ENCODE assay signal across 1 cellular context in the genomic region with DNA sequence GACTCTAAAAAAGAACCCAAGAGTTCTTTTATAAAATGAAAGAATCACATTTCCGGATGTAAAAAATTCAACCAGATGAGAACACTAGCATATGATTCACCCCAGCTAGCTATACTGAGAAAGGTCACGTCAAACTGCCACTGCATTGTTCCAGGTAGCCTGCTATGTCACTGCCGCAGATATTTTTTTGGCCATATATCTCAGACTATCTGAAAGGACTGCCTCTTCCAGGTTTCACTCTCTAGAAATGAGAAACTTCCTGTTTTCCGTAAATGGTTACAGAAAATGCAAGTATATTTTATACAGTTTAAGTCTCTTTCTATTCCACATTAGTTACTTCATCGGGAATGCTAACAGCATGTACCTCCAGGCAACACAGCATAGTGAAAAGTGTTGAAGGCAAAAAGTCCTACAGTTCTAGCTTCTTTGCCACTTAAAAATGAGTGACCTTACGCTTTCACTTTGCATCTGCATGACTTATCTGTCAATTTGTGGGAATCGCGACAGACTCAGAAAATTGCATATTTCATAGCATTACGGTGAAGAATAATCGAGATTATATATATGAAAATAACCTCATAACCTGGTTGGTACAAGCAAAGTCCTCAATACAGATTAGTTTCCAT.
TF ChIP-seq lines count a peak whose summit lies in the region.

No MANE protein-coding gene starts in this region.

TF ChIP-seq in GM12878, 131 proteins besides CTCF, POLR2A, EP300 and RAD21 (continued from another document):
- TF ChIP-seq, protein P1, sequence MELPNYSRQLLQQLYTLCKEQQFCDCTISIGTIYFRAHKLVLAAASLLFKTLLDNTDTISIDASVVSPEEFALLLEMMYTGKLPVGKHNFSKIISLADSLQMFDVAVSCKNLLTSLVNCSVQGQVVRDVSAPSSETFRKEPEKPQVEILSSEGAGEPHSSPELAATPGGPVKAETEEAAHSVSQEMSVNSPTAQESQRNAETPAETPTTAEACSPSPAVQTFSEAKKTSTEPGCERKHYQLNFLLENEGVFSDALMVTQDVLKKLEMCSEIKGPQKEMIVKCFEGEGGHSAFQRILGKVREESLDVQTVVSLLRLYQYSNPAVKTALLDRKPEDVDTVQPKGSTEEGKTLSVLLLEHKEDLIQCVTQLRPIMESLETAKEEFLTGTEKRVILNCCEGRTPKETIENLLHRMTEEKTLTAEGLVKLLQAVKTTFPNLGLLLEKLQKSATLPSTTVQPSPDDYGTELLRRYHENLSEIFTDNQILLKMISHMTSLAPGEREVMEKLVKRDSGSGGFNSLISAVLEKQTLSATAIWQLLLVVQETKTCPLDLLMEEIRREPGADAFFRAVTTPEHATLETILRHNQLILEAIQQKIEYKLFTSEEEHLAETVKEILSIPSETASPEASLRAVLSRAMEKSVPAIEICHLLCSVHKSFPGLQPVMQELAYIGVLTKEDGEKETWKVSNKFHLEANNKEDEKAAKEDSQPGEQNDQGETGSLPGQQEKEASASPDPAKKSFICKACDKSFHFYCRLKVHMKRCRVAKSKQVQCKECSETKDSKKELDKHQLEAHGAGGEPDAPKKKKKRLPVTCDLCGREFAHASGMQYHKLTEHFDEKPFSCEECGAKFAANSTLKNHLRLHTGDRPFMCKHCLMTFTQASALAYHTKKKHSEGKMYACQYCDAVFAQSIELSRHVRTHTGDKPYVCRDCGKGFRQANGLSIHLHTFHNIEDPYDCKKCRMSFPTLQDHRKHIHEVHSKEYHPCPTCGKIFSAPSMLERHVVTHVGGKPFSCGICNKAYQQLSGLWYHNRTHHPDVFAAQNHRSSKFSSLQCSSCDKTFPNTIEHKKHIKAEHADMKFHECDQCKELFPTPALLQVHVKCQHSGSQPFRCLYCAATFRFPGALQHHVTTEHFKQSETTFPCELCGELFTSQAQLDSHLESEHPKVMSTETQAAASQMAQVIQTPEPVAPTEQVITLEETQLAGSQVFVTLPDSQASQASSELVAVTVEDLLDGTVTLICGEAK (IDR thresholded peaks at IDR 0.05; ENCODE audit: borderline replicate concordance) = no peak
- TF ChIP-seq, protein P2, sequence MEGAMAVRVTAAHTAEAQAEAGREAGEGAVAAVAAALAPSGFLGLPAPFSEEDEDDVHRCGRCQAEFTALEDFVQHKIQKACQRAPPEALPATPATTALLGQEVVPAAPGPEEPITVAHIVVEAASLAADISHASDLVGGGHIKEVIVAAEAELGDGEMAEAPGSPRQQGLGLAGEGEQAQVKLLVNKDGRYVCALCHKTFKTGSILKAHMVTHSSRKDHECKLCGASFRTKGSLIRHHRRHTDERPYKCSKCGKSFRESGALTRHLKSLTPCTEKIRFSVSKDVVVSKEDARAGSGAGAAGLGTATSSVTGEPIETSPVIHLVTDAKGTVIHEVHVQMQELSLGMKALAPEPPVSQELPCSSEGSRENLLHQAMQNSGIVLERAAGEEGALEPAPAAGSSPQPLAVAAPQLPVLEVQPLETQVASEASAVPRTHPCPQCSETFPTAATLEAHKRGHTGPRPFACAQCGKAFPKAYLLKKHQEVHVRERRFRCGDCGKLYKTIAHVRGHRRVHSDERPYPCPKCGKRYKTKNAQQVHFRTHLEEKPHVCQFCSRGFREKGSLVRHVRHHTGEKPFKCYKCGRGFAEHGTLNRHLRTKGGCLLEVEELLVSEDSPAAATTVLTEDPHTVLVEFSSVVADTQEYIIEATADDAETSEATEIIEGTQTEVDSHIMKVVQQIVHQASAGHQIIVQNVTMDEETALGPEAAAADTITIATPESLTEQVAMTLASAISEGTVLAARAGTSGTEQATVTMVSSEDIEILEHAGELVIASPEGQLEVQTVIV (IDR thresholded peaks at IDR 0.05; ENCODE audit: borderline replicate concordance, partially characterized antibody) = no peak
